Comparison of ENCODE assay signal across 17 cellular contexts in genomic region chr16:55943257-55943656, GRCh38.
DNase-seq lines count a peak whose midpoint lies in the region; ATAC-seq, FAIRE-seq and TF ChIP-seq lines count a peak whose summit lies in the region.
"Had no signal": no experiment of that assay in that cellular context is flagged by ENCODE, and none has a peak within 500 bp of the region (broad histone marks: within the 10 kb centered on the region; RNA-seq: fewer than 3 reads in every experiment).

No MANE protein-coding gene starts in this region.

- no peak overlapping the region for H3K4me3 Mint-ChIP-seq in activated CD4-positive, alpha-beta T cell treated with anti-CD3 and anti-CD28 coated beads for 36 hours
- H3K4me3 Mint-ChIP-seq: CD8-positive, alpha-beta T cell; GM23338 had no signal

- H3K9me3 ChIP-seq in right atrium auricular region: peaks cover 0 to 18% of the 10 kb centered on the region in 2 donors
- H3K9me3 ChIP-seq in esophagus muscularis mucosa: peaks cover 0 to 6% (median 0%) of the 10 kb centered on the region in 4 donors
- H3K9me3 ChIP-seq: BE2C had no signal

- CTCF ChIA-PET in BJ (lab: Yijun Ruan, JAX): interaction anchor here (0.8 to 8.2 kb wide), 19 partner anchors 9 to 413 kb away, joined by 3 to 132 read pairs (median 4); no protein-coding TSS in a partner anchor
- CTCF ChIA-PET in activated CD4-positive, alpha-beta T cell treated with anti-CD3 and anti-CD28 coated beads for 36 hours (lab: Charles Lee): interaction anchor here (0.6 to 2.4 kb wide), 14 partner anchors 12 to 376 kb away, joined by 3 to 21 read pairs (median 3); no protein-coding TSS in a partner anchor

- TF ChIP-seq CTCF in right atrium auricular region (IDR thresholded peaks at IDR 0.05) (no peak), BJ (IDR thresholded peaks at IDR 0.05; ENCODE audit: insufficient read depth, low read depth, low read length) (no peak), esophagus muscularis mucosa (IDR thresholded peaks at IDR 0.05) (no peak)

- H3K36me3 ChIP-seq in right atrium auricular region (no peaks in the 10 kb centered on the region), BJ (ENCODE audit: control insufficient read depth, insufficient read depth, low read length) (no peaks in the 10 kb centered on the region), esophagus muscularis mucosa (no peaks in the 10 kb centered on the region)
- H3K36me3 ChIP-seq: BE2C had no signal

- no peaks in the 10 kb centered on the region for H3K27me3 ChIP-seq in right atrium auricular region
- H3K27me3 ChIP-seq in BJ (ENCODE audit: control insufficient read depth, insufficient read depth, low read length): no peaks in the 10 kb centered on the region
- no peaks in the 10 kb centered on the region for H3K27me3 ChIP-seq in esophagus muscularis mucosa
- H3K27me3 ChIP-seq: BE2C had no signal

- H3K27ac ChIP-seq in right atrium auricular region: no peak overlapping the region
- no peak overlapping the region for H3K27ac ChIP-seq in esophagus muscularis mucosa (replicated peaks in 1 of 4)

- no peak for TF ChIP-seq POLR2A in esophagus muscularis mucosa (IDR thresholded peaks at IDR 0.05; ENCODE audit: low read depth)

- H3K9me3 Mint-ChIP-seq in activated CD4-positive, alpha-beta T cell treated with anti-CD3 and anti-CD28 coated beads for 36 hours (ENCODE audit: low read depth): no peaks in the 10 kb centered on the region
- H3K9me3 Mint-ChIP-seq: GM23338 had no signal

- peaks cover 0 to 4% of the 10 kb centered on the region in 2 donors for H3K4me1 ChIP-seq in right atrium auricular region
- H3K4me1 ChIP-seq in esophagus muscularis mucosa: peaks cover 0 to 10% (median 10%) of the 10 kb centered on the region in 4 donors

- H3K4me3 ChIP-seq in right atrium auricular region (no peak overlapping the region), BJ (ENCODE audit: low read depth, low read length) (no peak overlapping the region), esophagus muscularis mucosa (no peak overlapping the region)
- H3K4me3 ChIP-seq: GM23338 had no signal

- no peak for FAIRE-seq in frontal cortex (lab: Jason Lieb, UNC)
- FAIRE-seq: H54 had no signal

- H3K36me3 Mint-ChIP-seq in activated CD4-positive, alpha-beta T cell treated with anti-CD3 and anti-CD28 coated beads for 36 hours (ENCODE audit: low read depth): no peaks in the 10 kb centered on the region
- H3K36me3 Mint-ChIP-seq: CD8-positive, alpha-beta T cell had no signal

- no peak overlapping the region for H3K27ac Mint-ChIP-seq in activated CD4-positive, alpha-beta T cell treated with anti-CD3 and anti-CD28 coated beads for 36 hours
- H3K27ac Mint-ChIP-seq: CD8-positive, alpha-beta T cell; GM23338 had no signal

- DNase-seq in Right ventricle myocardium superior (no peak), right atrium auricular region (ENCODE audit: low spot score) (no peak), BJ (ENCODE audit: low read depth) (peak; percentile 11), EH (ENCODE audit: low read depth) (peak; percentile 69), esophagus muscularis mucosa (ENCODE audit: extremely low spot score) (peak; percentile 21), frontal cortex (ENCODE audit: low spot score in 2 of 2) (no peak), RPMI8226 (no peak)
- DNase-seq in activated CD4-positive, alpha-beta T cell treated with anti-CD3 and anti-CD28 coated beads for 36 hours: no peak
- DNase-seq: BE2C; Calu3; CD8-positive, alpha-beta T cell; DMS53; DND-41; GF-D8; HCEC 1CT had no signal

- no peak for TF ChIP-seq EP300 in esophagus muscularis mucosa (IDR thresholded peaks at IDR 0.05)

- H3K27me3 Mint-ChIP-seq in activated CD4-positive, alpha-beta T cell treated with anti-CD3 and anti-CD28 coated beads for 36 hours: peaks cover 33% of the 10 kb centered on the region

- intact Hi-C loops in Right ventricle myocardium superior (cut with DNase I) (loop anchor here (5.0 kb wide), 1 partner anchor 374 kb away; no protein-coding TSS in a partner anchor), esophagus muscularis mucosa (cut with DNase I) (no loop called here)
- intact Hi-C loops in activated CD4-positive, alpha-beta T cell treated with anti-CD3 and anti-CD28 coated beads for 36 hours (cut with DNase I, micrococcal nuclease): no loop called here

- POLR2A ChIA-PET in BJ (lab: Charles Lee): no interaction called here
- POLR2A ChIA-PET in activated CD4-positive, alpha-beta T cell treated with anti-CD3 and anti-CD28 coated beads for 36 hours (lab: Charles Lee): no interaction called here

- ATAC-seq in Right ventricle myocardium superior (ENCODE audit: poor library complexity): peak; percentile 61
- ATAC-seq in activated CD4-positive, alpha-beta T cell treated with anti-CD3 and anti-CD28 coated beads for 36 hours: no peak
- ATAC-seq: CD8-positive, alpha-beta T cell had no signal

- 41% methylated on average over 4 of the region's 4 CpGs for WGBS in esophagus muscularis mucosa

- H3K4me1 Mint-ChIP-seq in activated CD4-positive, alpha-beta T cell treated with anti-CD3 and anti-CD28 coated beads for 36 hours: no peaks in the 10 kb centered on the region

Comparison
In these comparisons a context has a peak if more than half of its experiments do, and no peak if none do; other contexts are left out.
1. DNase-seq: peak in BJ (single experiment), EH (single experiment) and esophagus muscularis mucosa (single experiment); none in Right ventricle myocardium superior (single experiment), right atrium auricular region (single experiment), frontal cortex (0 of 2), RPMI8226 (single experiment) and activated CD4-positive, alpha-beta T cell treated with anti-CD3 and anti-CD28 coated beads for 36 hours (single experiment).